8 cellular contexts compared by ENCODE assay signal in the genomic region with DNA sequence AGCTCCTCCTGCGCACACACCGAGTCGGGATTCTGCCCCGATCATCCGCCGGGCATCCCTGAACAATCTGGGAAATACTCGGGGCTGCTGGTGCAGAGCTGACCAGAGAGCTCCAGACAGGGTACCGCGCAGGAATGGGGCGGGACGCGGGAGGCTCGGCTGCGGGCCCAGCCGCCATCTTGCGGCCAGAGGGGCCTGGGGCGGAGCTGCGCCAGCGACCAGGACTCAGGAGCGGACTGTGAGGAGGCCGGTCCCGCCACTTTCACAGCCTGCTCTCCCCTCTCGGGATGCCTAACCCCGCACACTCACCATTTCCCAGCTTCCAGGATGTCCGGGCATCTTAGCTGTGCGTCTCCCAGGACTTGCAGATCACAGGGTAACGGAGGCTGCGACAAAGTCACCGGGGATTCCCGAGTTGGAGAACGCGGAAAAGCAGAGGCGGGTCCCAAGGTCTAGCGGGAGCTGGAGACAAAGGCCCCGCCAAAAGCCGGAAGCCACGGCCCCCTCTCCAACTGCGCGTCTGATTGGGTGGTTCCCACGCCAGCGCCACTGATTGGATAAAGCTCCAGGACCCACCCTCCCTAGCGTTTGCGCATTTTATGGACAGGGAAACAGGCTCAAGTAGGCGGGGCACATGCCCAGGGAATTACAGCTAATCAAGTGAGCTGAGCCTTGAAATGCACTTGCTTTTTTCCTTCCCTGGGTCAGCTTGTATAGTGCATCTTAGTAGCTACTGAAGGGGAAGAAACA. TPM values are rescaled to one million over a fixed set of nuclear protein-coding genes. Genes with fewer than 3 reads are reported as not detected.
A peak's percentile ranks its signal among the peaks of the same experiment; 100 is the strongest.
DNase-seq lines count a peak whose midpoint lies in the region; ATAC-seq and TF ChIP-seq lines count a peak whose summit lies in the region.

No MANE protein-coding gene starts in this region.

- peak overlapping the region; percentile 94 for H3K27ac Mint-ChIP-seq in activated T-cell treated with anti-CD3 and anti-CD28 coated beads, Interleukin-2, amount 50 U/mL, for 24 hours

- peak overlapping the region; percentile 99 for H3K4me3 ChIP-seq in NT2/D1 (ENCODE audit: insufficient read length, low read depth)
- H3K4me3 ChIP-seq in mucosa of descending colon, result peak overlapping the region; percentile 57

- peaks cover 7% of the 10 kb centered on the region for H3K9me3 Mint-ChIP-seq in activated T-cell treated with anti-CD3 and anti-CD28 coated beads, Interleukin-2, amount 50 U/mL, for 24 hours

- H3K9ac ChIP-seq in NT2/D1 (ENCODE audit: insufficient read length, low read depth), result peak overlapping the region; percentile 95

- TF ChIP-seq CTCF in mucosa of descending colon (IDR thresholded peaks at IDR 0.05), result no peak

- H3K4me1 ChIP-seq in NT2/D1 (ENCODE audit: insufficient read depth, insufficient read length) (no peaks in the 10 kb centered on the region), mucosa of descending colon (ENCODE audit: low read depth) (peaks cover 3% of the 10 kb centered on the region)

- H3K36me3 ChIP-seq in NT2/D1 (ENCODE audit: insufficient read depth, insufficient read length, low read length) (peaks cover 42% of the 10 kb centered on the region), mucosa of descending colon (ENCODE audit: low read depth) (no peaks in the 10 kb centered on the region)

- H3K9me3 ChIP-seq in NT2/D1 (ENCODE audit: insufficient read depth, low read length) (no peaks in the 10 kb centered on the region), mucosa of descending colon (no peaks in the 10 kb centered on the region)

- H3K4me1 Mint-ChIP-seq in activated T-cell treated with anti-CD3 and anti-CD28 coated beads, Interleukin-2, amount 50 U/mL, for 24 hours (ENCODE audit: low read depth), result peaks cover 31% of the 10 kb centered on the region

- peaks cover 48% of the 10 kb centered on the region for H3K36me3 Mint-ChIP-seq in activated T-cell treated with anti-CD3 and anti-CD28 coated beads, Interleukin-2, amount 50 U/mL, for 24 hours (ENCODE audit: low read depth)

- peak overlapping the region; percentile 91 for H3K4me3 Mint-ChIP-seq in activated T-cell treated with anti-CD3 and anti-CD28 coated beads, Interleukin-2, amount 50 U/mL, for 24 hours

- peak; percentile 58 for TF ChIP-seq POLR2A in GM19193 (IDR thresholded peaks at IDR 0.05; ENCODE audit: extremely low read depth, insufficient read depth, insufficient read length)
- TF ChIP-seq POLR2A in erythroblast (IDR thresholded peaks at IDR 0.05; ENCODE audit: low read length), result peak; percentile 15

- DNase-seq in Ammon's horn (ENCODE audit: low spot score) (peak; percentile 97), NT2/D1 (ENCODE audit: low read depth, low spot score) (peak; percentile 95), erythroblast (lab: John Stamatoyannopoulos, UW) (peak; percentile 70 to 76), mucosa of descending colon (peak; percentile 94 to 97 (median 96))
- DNase-seq in activated T-cell treated with anti-CD3 and anti-CD28 coated beads, Interleukin-2, amount 50 U/mL, for 24 hours, result peak; percentile 91
- peak; percentile 81 to 86 for DNase-seq in stimulated activated CD8-positive, alpha-beta memory T cell treated with anti-CD3 and anti-CD28 coated beads, Interleukin-2, amount 100 ng/mL, for 48 hours (ENCODE audit: low read depth in 2 of 2)

- intact Hi-C loops in mucosa of descending colon (cut with DNase I, micrococcal nuclease), result no loop called here

- no peaks in the 10 kb centered on the region for H3K27me3 ChIP-seq in NT2/D1 (ENCODE audit: insufficient read depth, insufficient read length)

- ATAC-seq in HG03442 (IDR thresholded peaks at IDR 0.05; ENCODE audit: unreplicated experiment) (peak; percentile 97), mucosa of descending colon (peak; percentile 99)

- H3K27me3 Mint-ChIP-seq in activated T-cell treated with anti-CD3 and anti-CD28 coated beads, Interleukin-2, amount 50 U/mL, for 24 hours, result no peaks in the 10 kb centered on the region

RNA-seq across cellular contexts. Expression of a gene that starts 15.8 kb away (rescaled TPM):
- total RNA-seq in mucosa of descending colon, result 10 to 100 TPM; 14.6 to 16.7 (median 16.2) TPM

Comparison
In these comparisons a context has a peak if more than half of its experiments do, and no peak if none do; other contexts are left out.
1. Peak in every context shown above with its lines: DNase-seq, ATAC-seq and H3K4me3 ChIP-seq.